In the genomic region with DNA sequence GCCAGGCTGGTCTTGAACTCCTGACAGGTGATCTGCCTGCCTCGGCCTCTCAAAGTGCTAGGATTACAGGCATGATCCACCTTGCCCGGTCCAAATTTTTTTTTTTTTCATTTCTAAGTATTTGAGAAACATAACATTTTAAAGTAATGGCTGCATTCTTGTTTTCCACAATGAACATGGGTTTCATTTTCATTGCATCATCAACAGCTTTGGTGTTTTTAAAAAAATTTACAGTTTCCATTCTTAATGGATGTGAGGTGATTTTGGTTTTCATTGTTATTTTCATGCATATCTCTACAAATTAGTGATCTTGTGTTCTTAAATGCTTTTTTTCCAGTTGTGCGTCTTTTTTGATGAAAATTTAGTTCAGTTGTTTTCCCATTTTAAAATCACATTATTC, we compare ENCODE assay signal across 28 cellular contexts.
"Had no signal": no experiment of that assay in that cellular context is flagged by ENCODE, and none has a peak within 500 bp of the region (broad histone marks: within the 10 kb centered on the region; RNA-seq: fewer than 3 reads in every experiment).

No MANE protein-coding gene starts in this region.

- DNase-seq: stimulated activated CD4-positive, alpha-beta T cell treated with anti-CD3 and anti-CD28 coated beads, Interleukin-2, amount 100 ng/mL, for 48 hours; stimulated activated CD4-positive, alpha-beta T cell treated with anti-CD3 and anti-CD28 coated beads, Interleukin-4, amount 100 ng/mL, for 1 hour; stimulated activated CD4-positive, alpha-beta T cell treated with anti-CD3 and anti-CD28 coated beads, Interleukin-4, amount 100 ng/mL, for 24 hours; stimulated activated CD4-positive, alpha-beta T cell treated with anti-CD3 and anti-CD28 coated beads, Interleukin-4, amount 100 ng/mL, for 4 hours; stimulated activated naive B cell treated with anti-CD40 and anti-IgM and Interleukin-4, amounts not matched to agents 10 μg/mL and 1 μg/mL and 100 μg/mL, for 72 hours; stimulated activated naive CD4-positive, alpha-beta T cell; stimulated activated naive CD4-positive, alpha-beta T cell treated with Interleukin-2 at 50 U/mL for 16 hours; stimulated activated naive CD8-positive, alpha-beta T cell treated with anti-CD3 and anti-CD28 coated beads, Interleukin-15, amount 100 ng/mL, for 72 hours; stimulated activated naive CD8-positive, alpha-beta T cell treated with anti-CD3 and anti-CD28 coated beads, Interleukin-15, Interleukin-2, amounts not matched to agents 100 U/mL and 50 U/mL, for 24 hours; stomach; substantia nigra; testis; thyroid gland; tibial artery; transverse colon; trophoblast cell; upper lobe of left lung; upper lobe of right lung; uterus had no signal

- H3K4me1 Mint-ChIP-seq: stimulated activated effector memory CD8-positive, alpha-beta T cell treated with anti-CD3 and anti-CD28 coated beads, Interleukin-12 subunit alpha, Interleukin-12 subunit beta, amount 100 ng/mL, for 72 hours; stimulated activated memory B cell treated with anti-CD40 and anti-IgM and Interleukin-4, amounts not matched to agents 10 μg/mL and 1 μg/mL and 100 μg/mL, for 72 hours; stimulated activated naive B cell treated with anti-CD40 and anti-IgM and Interleukin-4, amounts not matched to agents 10 μg/mL and 1 μg/mL and 100 μg/mL, for 72 hours; stimulated activated naive CD8-positive, alpha-beta T cell treated with anti-CD3 and anti-CD28 coated beads, Interleukin-15, amount 100 ng/mL, for 72 hours had no signal

- H3K4me3 Mint-ChIP-seq: stimulated activated effector memory CD8-positive, alpha-beta T cell treated with anti-CD3 and anti-CD28 coated beads, Interleukin-12 subunit alpha, Interleukin-12 subunit beta, amount 100 ng/mL, for 72 hours; stimulated activated memory B cell treated with anti-CD40 and anti-IgM and Interleukin-4, amounts not matched to agents 10 μg/mL and 1 μg/mL and 100 μg/mL, for 72 hours; stimulated activated naive B cell treated with anti-CD40 and anti-IgM and Interleukin-4, amounts not matched to agents 10 μg/mL and 1 μg/mL and 100 μg/mL, for 72 hours; stimulated activated naive CD8-positive, alpha-beta T cell treated with anti-CD3 and anti-CD28 coated beads, Interleukin-15, amount 100 ng/mL, for 72 hours; stimulated activated naive CD8-positive, alpha-beta T cell treated with anti-CD3 and anti-CD28 coated beads, Interleukin-15, Interleukin-2, amounts not matched to agents 100 ng/mL and 50 ng/mL, for 24 hours; type B pancreatic cell had no signal

- H3K27ac ChIP-seq: stomach, suprapubic skin, testis, thoracic aorta, thyroid gland, tibial artery, tibial nerve, transverse colon, upper lobe of left lung, upper lobe of right lung, uterus, vagina had no signal

- ATAC-seq: stimulated activated effector memory CD8-positive, alpha-beta T cell treated with anti-CD3 and anti-CD28 coated beads, Interleukin-12 subunit alpha, Interleukin-12 subunit beta, amount 100 ng/mL, for 72 hours; stimulated activated memory B cell treated with anti-CD40 and anti-IgM and Interleukin-4, amounts not matched to agents 10 μg/mL and 1 μg/mL and 100 μg/mL, for 72 hours; stimulated activated naive B cell treated with anti-CD40 and anti-IgM and Interleukin-4, amounts not matched to agents 10 μg/mL and 1 μg/mL and 100 μg/mL, for 72 hours; stimulated activated naive CD8-positive, alpha-beta T cell treated with anti-CD3 and anti-CD28 coated beads, Interleukin-15, amount 100 ng/mL, for 72 hours; stimulated activated naive CD8-positive, alpha-beta T cell treated with anti-CD3 and anti-CD28 coated beads, Interleukin-15, Interleukin-2, amounts not matched to agents 100 U/mL and 50 U/mL, for 24 hours; upper lobe of right lung had no signal

- H3K27me3 Mint-ChIP-seq: stimulated activated memory B cell treated with anti-CD40 and anti-IgM and Interleukin-4, amounts not matched to agents 10 μg/mL and 1 μg/mL and 100 μg/mL, for 72 hours; stimulated activated naive B cell treated with anti-CD40 and anti-IgM and Interleukin-4, amounts not matched to agents 10 μg/mL and 1 μg/mL and 100 μg/mL, for 72 hours; stimulated activated naive CD8-positive, alpha-beta T cell treated with anti-CD3 and anti-CD28 coated beads, Interleukin-15, amount 100 ng/mL, for 72 hours; stimulated activated naive CD8-positive, alpha-beta T cell treated with anti-CD3 and anti-CD28 coated beads, Interleukin-15, Interleukin-2, amounts not matched to agents 100 ng/mL and 50 ng/mL, for 24 hours; type B pancreatic cell had no signal

- H3K4me1 ChIP-seq: stomach, suprapubic skin, testis, thyroid gland, tibial artery, tibial nerve, transverse colon, upper lobe of left lung, upper lobe of right lung, uterus, vagina had no signal

- H3K4me3 ChIP-seq: stomach, suprapubic skin, testis, thoracic aorta, thyroid gland, tibial artery, tibial nerve, transverse colon, upper lobe of left lung, upper lobe of right lung, uterus, vagina had no signal

- FAIRE-seq: urothelium cell line had no signal

- H3K27ac Mint-ChIP-seq: stimulated activated effector memory CD8-positive, alpha-beta T cell treated with anti-CD3 and anti-CD28 coated beads, Interleukin-12 subunit alpha, Interleukin-12 subunit beta, amount 100 ng/mL, for 72 hours; stimulated activated memory B cell treated with anti-CD40 and anti-IgM and Interleukin-4, amounts not matched to agents 10 μg/mL and 1 μg/mL and 100 μg/mL, for 72 hours; stimulated activated naive B cell treated with anti-CD40 and anti-IgM and Interleukin-4, amounts not matched to agents 10 μg/mL and 1 μg/mL and 100 μg/mL, for 72 hours; stimulated activated naive CD8-positive, alpha-beta T cell treated with anti-CD3 and anti-CD28 coated beads, Interleukin-15, amount 100 ng/mL, for 72 hours; stimulated activated naive CD8-positive, alpha-beta T cell treated with anti-CD3 and anti-CD28 coated beads, Interleukin-15, Interleukin-2, amounts not matched to agents 100 ng/mL and 50 ng/mL, for 24 hours; type B pancreatic cell had no signal

- H3K27me3 ChIP-seq: stomach, suprapubic skin, testis, thyroid gland, tibial artery, tibial nerve, transverse colon, upper lobe of left lung, upper lobe of right lung, uterus, vagina had no signal

- H3K9me3 ChIP-seq: testis, thyroid gland had no signal
